28 cellular contexts compared by ENCODE assay signal in genomic region chr2:60538136-60538535, GRCh38. TPM values are rescaled to one million over a fixed set of nuclear protein-coding genes. Genes with fewer than 3 reads are reported as not detected.
A peak's percentile ranks its signal among the peaks of the same experiment; 100 is the strongest.
DNase-seq lines count a peak whose midpoint lies in the region; ATAC-seq, FAIRE-seq and TF ChIP-seq lines count a peak whose summit lies in the region.
"Had no signal": no experiment of that assay in that cellular context is flagged by ENCODE, and none has a peak within 500 bp of the region (broad histone marks: within the 10 kb centered on the region; RNA-seq: fewer than 3 reads in every experiment).

No MANE protein-coding gene starts in this region.

- no peak overlapping the region for H2BK12ac ChIP-seq in H1 (ENCODE audit: low read depth, low read length)

- TF ChIP-seq CTCF in H1 (IDR thresholded peaks at IDR 0.05; ENCODE audit: control extremely low read depth in 1 of 3, insufficient read depth in 1 of 3, low read depth in 1 of 3, low read length in 3 of 3) (no peak), lung (IDR thresholded peaks at IDR 0.05; ENCODE audit: control extremely low read depth, extremely low read depth) (no peak)

- POLR2A ChIA-PET in H1 (lab: Charles Lee; ENCODE audit: partially characterized antibody) = interaction anchor here (0.7 to 4.7 kb wide), 4 partner anchors 9 to 29 kb away, joined by 3 to 31 read pairs (median 4); no protein-coding TSS in a partner anchor

- H2BK5ac ChIP-seq in H1 (ENCODE audit: low read depth, low read length) = no peak overlapping the region

- no peaks in the 10 kb centered on the region for H3K27me3 ChIP-seq in Karpas-422 (ENCODE audit: low read length)
- H3K27me3 ChIP-seq in H1 (replicated peaks in 1 of 4; ENCODE audit: control insufficient read depth in 3 of 4, extremely low read depth in 1 of 4, insufficient read depth in 3 of 4, low read length in 3 of 4) = peaks cover 0 to 1% (median 0%) of the 10 kb centered on the region in 4 experiments; a peak in 1 of 7 replicates
- peaks cover 8% of the 10 kb centered on the region for H3K27me3 ChIP-seq in lung (ENCODE audit: control insufficient read depth, insufficient read depth)
- H3K27me3 ChIP-seq in stomach smooth muscle (ENCODE audit: control insufficient read depth in 1 of 2, insufficient read depth in 2 of 2, low read length in 2 of 2) = no peaks in the 10 kb centered on the region
- H3K27me3 ChIP-seq: ascending aorta had no signal

- no peak overlapping the region for H3K9ac ChIP-seq in Karpas-422 (ENCODE audit: low read length)
- no peak overlapping the region for H3K9ac ChIP-seq in H1 (replicated peaks in 1 of 4; ENCODE audit: extremely low read depth in 1 of 4, low read depth in 3 of 4, low read length in 3 of 4)
- H3K9ac ChIP-seq in stomach smooth muscle (ENCODE audit: low read length in 2 of 2) = no peak overlapping the region
- H3K9ac ChIP-seq: parathyroid adenoma had no signal

- H3K23me2 ChIP-seq in H1 (ENCODE audit: low read depth, low read length) = no peaks in the 10 kb centered on the region

- H4K20me1 ChIP-seq in Karpas-422 (ENCODE audit: insufficient read depth, low read depth, low read length) (peaks cover 58% of the 10 kb centered on the region; the same call in 1 of the 2 replicates), H1 (replicated peaks in 1 of 2; ENCODE audit: control insufficient read depth in 1 of 2, insufficient read depth in 2 of 2, low read length in 2 of 2) (peaks cover 17 to 22% of the 10 kb centered on the region in 2 experiments)

- H4K8ac ChIP-seq in H1 (ENCODE audit: extremely low read depth, insufficient read depth, low read length) = no peak overlapping the region

- no peak overlapping the region for H2BK120ac ChIP-seq in H1 (replicated peaks; ENCODE audit: low read depth, low read length)

- H2BK20ac ChIP-seq in H1 (ENCODE audit: low read length) = no peak overlapping the region

- H3K23ac ChIP-seq in H1 (ENCODE audit: insufficient read length) = no peak overlapping the region

- H3K56ac ChIP-seq in H1 (replicated peaks; ENCODE audit: insufficient read length, low read depth, low read length) = no peak overlapping the region

- no peak for TF ChIP-seq POLR2A in H1 (IDR thresholded peaks at IDR 0.05; ENCODE audit: control extremely low read depth in 1 of 2, low read depth in 2 of 2, low read length in 2 of 2)

- H3K4me1 ChIP-seq in Karpas-422 (ENCODE audit: low read length) = peaks cover 100% of the 10 kb centered on the region
- peaks cover 16 to 39% (median 37%) of the 10 kb centered on the region in 4 experiments for H3K4me1 ChIP-seq in H1 (replicated peaks in 1 of 4; ENCODE audit: control insufficient read depth in 3 of 4, insufficient read depth in 4 of 4, low read length in 3 of 4)
- peaks cover 0 to 11% of the 10 kb centered on the region in 2 donors for H3K4me1 ChIP-seq in lung (ENCODE audit: control insufficient read depth in 2 of 2, insufficient read depth in 2 of 2, low read length in 2 of 2)
- H3K4me1 ChIP-seq in stomach smooth muscle (ENCODE audit: control insufficient read depth, insufficient read depth, low read length) = peaks cover 42% of the 10 kb centered on the region
- H3K4me1 ChIP-seq: ascending aorta, parathyroid adenoma had no signal

- peak overlapping the region; percentile 69 for H3K27ac ChIP-seq in Karpas-422 (ENCODE audit: low read length)
- no peak overlapping the region for H3K27ac ChIP-seq in H1 (ENCODE audit: low read depth, low read length)
- no peak overlapping the region for H3K27ac ChIP-seq in lung (ENCODE audit: low read depth in 1 of 2, low read length in 1 of 2)
- H3K27ac ChIP-seq in stomach smooth muscle (ENCODE audit: low read length) = peak overlapping the region; percentile 3
- H3K27ac ChIP-seq: ascending aorta, parathyroid adenoma had no signal

- no peak overlapping the region for H3K4ac ChIP-seq in H1 (replicated peaks; ENCODE audit: insufficient read length, low read depth, low read length)

- H3K79me1 ChIP-seq in H1 (ENCODE audit: low read depth, low read length) = peaks cover 9% of the 10 kb centered on the region; the same call in 1 of the 2 replicates

- H4K5ac ChIP-seq in H1 (ENCODE audit: insufficient read length, low read depth, low read length) = no peak overlapping the region

- no peak overlapping the region for H4K91ac ChIP-seq in H1 (replicated peaks; ENCODE audit: insufficient read length, low read length)

- ATAC-seq in lung (ENCODE audit: insufficient read depth, low FRiP score) (peak; percentile 63), HG03460 (IDR thresholded peaks at IDR 0.05; ENCODE audit: unreplicated experiment) (no peak)
- ATAC-seq: activated CD4-positive, alpha-beta T cell treated with anti-CD3 and anti-CD28 coated beads for 36 hours; right cardiac atrium had no signal

- no peaks in the 10 kb centered on the region for H3K9me2 ChIP-seq in Karpas-422 (replicated peaks; ENCODE audit: insufficient read depth, low read length)

- peaks cover 99% of the 10 kb centered on the region for H3K79me2 ChIP-seq in Karpas-422 (ENCODE audit: low read length)
- H3K79me2 ChIP-seq in H1 (ENCODE audit: control insufficient read depth in 1 of 2, insufficient read depth in 2 of 2, low read length in 2 of 2) = peaks cover 6 to 99% of the 10 kb centered on the region in 2 experiments
- H3K79me2 ChIP-seq: parathyroid adenoma had no signal

- no peak overlapping the region; the same call in 1 of the 2 replicates for H3K18ac ChIP-seq in H1 (ENCODE audit: extremely low read depth, low read length)

- no peak overlapping the region for H2AK5ac ChIP-seq in H1 (ENCODE audit: low read depth, low read length)

- no peak for FAIRE-seq in H1 (lab: Jason Lieb, UNC)
- FAIRE-seq: GM12892, TTC549, urothelium cell line had no signal

- H3K36me3 ChIP-seq in Karpas-422 (ENCODE audit: insufficient read depth, low read length) = peaks cover 64% of the 10 kb centered on the region
- H3K36me3 ChIP-seq in H1 (ENCODE audit: control insufficient read depth in 2 of 4, insufficient read depth in 4 of 4, low read length in 3 of 4) = peaks cover 0 to 36% (median 2%) of the 10 kb centered on the region in 4 experiments; a peak in 4 of 8 replicates
- H3K36me3 ChIP-seq in lung (ENCODE audit: control insufficient read depth in 2 of 2, insufficient read depth in 2 of 2, low read length in 2 of 2) = no peaks in the 10 kb centered on the region
- no peaks in the 10 kb centered on the region for H3K36me3 ChIP-seq in stomach smooth muscle (ENCODE audit: control insufficient read depth in 2 of 2, insufficient read depth in 2 of 2, low read length in 2 of 2)
- H3K36me3 ChIP-seq: ascending aorta had no signal

- no peaks in the 10 kb centered on the region for H3K9me3 ChIP-seq in Karpas-422 (ENCODE audit: low read length)
- no peaks in the 10 kb centered on the region for H3K9me3 ChIP-seq in H1 (ENCODE audit: insufficient read depth in 2 of 2, low read depth in 1 of 2, low read length in 1 of 2)
- H3K9me3 ChIP-seq in lung (ENCODE audit: control insufficient read depth in 2 of 2, insufficient read depth in 1 of 2, low read length in 1 of 2) = peaks cover 0 to 3% of the 10 kb centered on the region in 2 donors
- H3K9me3 ChIP-seq in stomach smooth muscle (ENCODE audit: control insufficient read depth in 2 of 2, low read length in 2 of 2) = no peaks in the 10 kb centered on the region
- H3K9me3 ChIP-seq: ascending aorta had no signal

- H2BK15ac ChIP-seq in H1 (ENCODE audit: low read length) = peak overlapping the region; percentile 85; the same call in 1 of the 2 replicates

- no peak overlapping the region for H3K4me3 ChIP-seq in Karpas-422 (ENCODE audit: low read length)
- no peak overlapping the region for H3K4me3 ChIP-seq in H1 (ENCODE audit: extremely low read depth in 1 of 4, insufficient read depth in 2 of 4, low read depth in 3 of 4, low read length in 4 of 4)
- no peak overlapping the region for H3K4me3 ChIP-seq in lung
- H3K4me3 ChIP-seq in stomach smooth muscle (ENCODE audit: low read length in 2 of 2) = no peak overlapping the region
- H3K4me3 ChIP-seq: ascending aorta had no signal

- WGBS in H1 (ENCODE audit: extremely low coverage in 1 of 2, insufficient coverage in 1 of 2, insufficient read length in 1 of 2, insufficient replicate concordance in 2 of 2, low coverage in 1 of 2, low lambda C conversion rate in 2 of 2, missing lambda C conversion rate in 1 of 2), 2 experiments = 87% methylated on average over 9 of the region's 9 CpGs; no CpG with 5 or more reads in 1 of the 2 experiments
- 73 to 83% methylated on average over 9 of the region's 9 CpGs for WGBS in lung, 2 donors

- DNase-seq in Karpas-422 (peak; percentile 42), H1 (ENCODE audit: low read depth in 1 of 2, low spot score in 2 of 2) (no peak), lung (ENCODE audit: low spot score) (no peak), AML-193 (lab: John Stamatoyannopoulos, UW) (no peak), SKM-1 treated with dmso at 0.1 percent for 144 hours (lab: John Stamatoyannopoulos, UW; ENCODE audit: unreplicated experiment) (no peak)
- DNase-seq: activated CD4-positive, alpha-beta T cell treated with anti-CD3 and anti-CD28 coated beads for 36 hours; activated effector memory CD4-positive, alpha-beta T cell treated with anti-CD3 and anti-CD28 coated beads, Interleukin-2, amount 50 U/mL, for 16 hours; activated naive CD8-positive, alpha-beta T cell treated with anti-CD3 and anti-CD28 coated beads, Interleukin-2, amount 10 ng/mL, durations not matched to agents 7 days and 5 days; activated T-cell treated with anti-CD3 and anti-CD28 coated beads for 4 hours; CD4-positive, alpha-beta T cell; central memory CD4-positive, alpha-beta T cell; endodermal cell; immature natural killer cell; IMR-90; NCI-H1092 treated with DMSO at 0.1 percent for 48 hours; NCI-H2029 treated with DMSO at 0.1 percent for 48 hours; NCI-H774; nephron progenitor cell; right cardiac atrium; stimulated activated CD4-positive, alpha-beta T cell treated with anti-CD3 and anti-CD28 coated beads, Interleukin-2, amount 100 ng/mL, for 24 hours had no signal

- CTCF ChIA-PET in H1 (lab: Charles Lee; ENCODE audit: partially characterized antibody) = interaction anchor here (0.9 to 3.9 kb wide), 5 partner anchors 11 to 98 kb away, joined by 3 to 11 read pairs (median 4); no protein-coding TSS in a partner anchor

- no peak overlapping the region for H3K14ac ChIP-seq in H1 (ENCODE audit: insufficient read length)

- TF ChIP-seq RAD21 in H1 (IDR thresholded peaks at IDR 0.05 in 1 of 2, conservative IDR thresholded peaks at IDR 0.05 in 1 of 2; ENCODE audit: low read depth in 2 of 2, low read length in 2 of 2) = no peak

- no peak overlapping the region for H2AFZ ChIP-seq in Karpas-422 (ENCODE audit: low read length)
- H2AFZ ChIP-seq in H1 (ENCODE audit: low read length) = no peak overlapping the region
- H2AFZ ChIP-seq: parathyroid adenoma had no signal

- TF ChIP-seq EP300 in H1 (IDR thresholded peaks at IDR 0.05; ENCODE audit: borderline replicate concordance in 1 of 2, low read depth in 2 of 2, low read length in 2 of 2) = no peak

- H3K4me2 ChIP-seq in Karpas-422 (ENCODE audit: low read depth, low read length, poor library complexity, severe bottlenecking) = peak overlapping the region; percentile 44
- peak overlapping the region; percentile 12 to 27; a peak in 2 of 4 replicates for H3K4me2 ChIP-seq in H1 (ENCODE audit: insufficient read depth in 1 of 2, low read depth in 2 of 2, low read length in 2 of 2)

RNA-seq across cellular contexts. Expression of gene BCL11A, which starts 15.3 kb away (rescaled TPM):
- 159 and 190 TPM in 2 replicates for total RNA-seq in Karpas-422 (2014; rRNA removed; shearing (Covaris generic); ENCODE audit: low replicate concordance)
- total RNA-seq in H1 (2021; fragmentation: NEBNext Ultra II Directional; extraction: Animal tissue kit (Norgen Biotek cat#: 25700)) = 59.3 and 61.3 TPM in 2 replicates
- polyA plus RNA-seq in H1 (2011; rRNA removed) (11.9 and 12.2 TPM in 2 replicates), lung (1 to 10 TPM; 1.5 to 1.8 TPM)
- polyA plus RNA-seq in H1 (2011; cell fraction: cytosol; rRNA removed) = 12.9 TPM
- 22.4 TPM for polyA plus RNA-seq in H1 (2011; cell fraction: nucleus; rRNA removed)
- polyA plus RNA-seq in H1 (2012, experiment 1 of 2) = 23.1 to 35.1 TPM (median 27.2 TPM) in 4 replicates
- polyA plus RNA-seq in H1 (2012, experiment 2 of 2) = 25.7 TPM
- polyA plus RNA-seq in H1 (2013, experiment 1 of 2) = 28.0 TPM
- 29.7 TPM for polyA plus RNA-seq in H1 (2013, experiment 2 of 2)
- 38.6 and 49.0 TPM in 2 replicates for polyA minus RNA-seq in H1 (2011; rRNA and poly(A)+ RNA removed)
- 30.3 TPM for polyA minus RNA-seq in H1 (2011; cell fraction: cytosol; rRNA and poly(A)+ RNA removed)
- 83.2 TPM for polyA minus RNA-seq in H1 (2011; cell fraction: nucleus; rRNA and poly(A)+ RNA removed)
- total RNA-seq in lung = 10 to 100 TPM in 1 of 2 donors, 1 to 10 TPM in 1; 7.6 to 21.1 TPM
- total RNA-seq: T-helper 1 cell treated with Interleukin-12 subunit alpha and Interleukin-12 subunit beta and Interleukin-4 antibody, amounts not matched to agents 30 ng/mL and 1 ng/mL, for 36 hours had no signal

Comparison
In these comparisons a context has a peak if more than half of its experiments do, and no peak if none do; other contexts are left out.
1. H3K27ac ChIP-seq: peak in Karpas-422 (single experiment) and stomach smooth muscle (single experiment); none in H1 (single experiment) and lung (0 of 2).